In the genomic region with DNA sequence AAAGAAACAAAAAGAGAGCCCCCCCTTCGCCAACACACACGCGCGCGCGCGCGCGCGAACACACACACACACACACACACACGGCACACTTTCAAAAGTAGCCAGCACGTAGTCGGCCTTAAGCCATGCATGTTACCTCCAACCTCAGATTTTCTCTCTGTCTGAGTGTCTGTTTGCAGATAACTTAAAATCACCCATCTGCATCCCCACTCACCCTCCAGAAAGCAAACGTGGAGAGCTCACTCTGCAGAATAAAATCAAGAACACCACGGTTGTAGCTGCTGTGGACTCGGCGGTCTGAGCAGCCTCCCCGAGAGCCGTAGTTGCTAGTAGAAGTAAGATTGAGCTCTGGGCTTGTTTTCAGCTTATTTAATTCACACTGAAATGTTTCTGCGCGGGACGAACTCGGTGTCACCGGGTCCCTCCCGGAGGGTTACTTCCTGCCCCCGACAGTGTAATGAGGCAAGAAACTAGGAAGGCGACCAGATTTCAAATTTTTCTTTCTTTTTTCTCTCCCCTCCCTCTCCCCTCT, we compare ENCODE assay signal across 9 cellular contexts. TPM values are rescaled to one million over a fixed set of nuclear protein-coding genes. Genes with fewer than 3 reads are reported as not detected.
A peak's percentile ranks its signal among the peaks of the same experiment; 100 is the strongest.
DNase-seq lines count a peak whose midpoint lies in the region; ATAC-seq and TF ChIP-seq lines count a peak whose summit lies in the region.
"Had no signal": no experiment of that assay in that cellular context is flagged by ENCODE, and none has a peak within 500 bp of the region (broad histone marks: within the 10 kb centered on the region; RNA-seq: fewer than 3 reads in every experiment).

No MANE protein-coding gene starts in this region.

- H3K36me3 ChIP-seq in HAP-1 (replicated peaks) (peaks cover 29% of the 10 kb centered on the region), body of pancreas (replicated peaks in 1 of 2; ENCODE audit: insufficient read depth in 1 of 2, low read depth in 2 of 2) (no peaks in the 10 kb centered on the region), skeletal muscle tissue (ENCODE audit: control insufficient read depth in 3 of 3, insufficient read depth in 3 of 3, low read length in 3 of 3) (peaks cover 0 to 15% (median 9%) of the 10 kb centered on the region in 3 donors)

- no peak for TF ChIP-seq CTCF in body of pancreas (IDR thresholded peaks at IDR 0.05)

- in situ Hi-C loops in HAP-1 (cut with MboI; ENCODE audit: low sequenced_read_pairs), result loop anchor here (25.0 kb wide), 3 partner anchors 247 to 1022 kb away; no protein-coding TSS in a partner anchor

- WGBS in body of pancreas, 2 donors, result 2 to 4% methylated on average over 27 of the region's 27 CpGs

- DNase-seq in HAP-1 (ENCODE audit: low spot score in 2 of 2), result peak in 1 of 2 experiments; percentile 28
- no peak for DNase-seq in body of pancreas
- DNase-seq in inferior parietal cortex (ENCODE audit: extremely low spot score), result peak; percentile 57
- DNase-seq in activated CD4-positive, CD25-positive, alpha-beta regulatory T cell treated with anti-CD3 and anti-CD28 coated beads, Interleukin-2, amount 50 U/mL, for 72 hours, result no peak
- no peak for DNase-seq in mesenteric fat pad (ENCODE audit: low spot score)
- DNase-seq in NK-92 treated with Interleukin-12 subunit alpha and Interleukin-12 subunit beta, amount 100 ng/mL, for 24 hours (lab: John Stamatoyannopoulos, UW), result no peak
- DNase-seq: stimulated activated CD4-positive, alpha-beta T cell treated with anti-CD3 and anti-CD28 coated beads, Interleukin-4, amount 100 ng/mL, for 4 hours had no signal

- H3K4me1 ChIP-seq in HAP-1, result peaks cover 12% of the 10 kb centered on the region
- no peaks in the 10 kb centered on the region for H3K4me1 ChIP-seq in body of pancreas
- peaks cover 0 to 7% (median 2%) of the 10 kb centered on the region in 3 donors for H3K4me1 ChIP-seq in skeletal muscle tissue (ENCODE audit: control insufficient read depth in 3 of 3, insufficient read depth in 3 of 3, low read length in 3 of 3)

- H3K4me3 ChIP-seq in HAP-1 (peak overlapping the region; percentile 58), body of pancreas (peak overlapping the region; percentile 65 to 73), skeletal muscle tissue (ENCODE audit: low read length in 3 of 3) (peak overlapping the region; percentile 14 to 96 (median 91))

- no peak for ATAC-seq in body of pancreas
- ATAC-seq in GM18517 (IDR thresholded peaks at IDR 0.05; ENCODE audit: unreplicated experiment), result no peak

- peak overlapping the region; percentile 89 to 98 (median 92) for H3K27ac ChIP-seq in body of pancreas
- peak overlapping the region; percentile 85 for H3K27ac ChIP-seq in skeletal muscle tissue (ENCODE audit: low read depth, low read length)

- intact Hi-C loops in body of pancreas (cut with DNase I), result loop anchor here (10.0 kb wide), 1 partner anchor 55 kb away; no protein-coding TSS in a partner anchor

- TF ChIP-seq POLR2A in body of pancreas (IDR thresholded peaks at IDR 0.05), result no peak

- H3K9me3 ChIP-seq in HAP-1, result no peaks in the 10 kb centered on the region
- H3K9me3 ChIP-seq in body of pancreas, result no peaks in the 10 kb centered on the region
- no peaks in the 10 kb centered on the region for H3K9me3 ChIP-seq in skeletal muscle tissue (ENCODE audit: control insufficient read depth in 3 of 3, low read length in 3 of 3)

- peak overlapping the region; percentile 33 to 88 (median 80) for H3K9ac ChIP-seq in skeletal muscle tissue (ENCODE audit: low read depth in 1 of 3, low read length in 3 of 3)

- no peaks in the 10 kb centered on the region for H3K27me3 ChIP-seq in HAP-1 (ENCODE audit: low read depth)
- no peaks in the 10 kb centered on the region for H3K27me3 ChIP-seq in body of pancreas
- no peaks in the 10 kb centered on the region for H3K27me3 ChIP-seq in skeletal muscle tissue (ENCODE audit: control insufficient read depth in 3 of 3, insufficient read depth in 3 of 3, low read length in 3 of 3)

RNA-seq across cellular contexts. Expression of gene MEIS1, which starts 5.2 kb away (rescaled TPM):
- total RNA-seq in body of pancreas, result 10 to 100 TPM; 82.1 to 84.6 TPM
- 13.6 TPM for total RNA-seq in skeletal muscle tissue
- total RNA-seq in mesenteric fat pad, result 31.7 TPM
